ENCODE assay signal across 8 cellular contexts in the genomic region with DNA sequence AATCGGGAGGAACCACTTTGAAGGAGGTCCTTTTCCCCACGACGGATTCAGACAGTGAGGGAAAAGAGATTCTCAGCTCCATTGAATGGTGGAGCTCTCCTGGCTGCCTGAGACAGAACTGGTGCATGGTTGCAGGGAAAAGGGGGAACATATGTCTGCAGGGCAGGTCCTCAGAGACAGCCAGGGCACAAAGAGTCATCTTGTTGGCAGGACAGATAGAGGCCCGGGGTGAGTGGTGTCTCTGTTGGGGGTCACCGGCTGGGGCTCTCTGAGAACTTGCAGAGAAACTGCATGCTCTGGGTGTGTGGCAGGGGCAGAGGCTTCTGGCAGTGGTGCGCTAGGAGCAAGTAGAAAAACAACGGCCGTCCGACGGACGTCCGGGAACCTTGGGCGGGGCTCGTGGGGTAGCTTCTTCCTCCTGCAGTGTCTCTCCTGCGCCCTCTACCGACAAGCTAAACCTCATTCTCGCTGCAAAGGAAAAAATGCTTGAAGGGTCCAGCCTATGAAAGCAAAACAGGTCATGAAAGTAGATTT.
DNase-seq lines count a peak whose midpoint lies in the region; TF ChIP-seq lines count a peak whose summit lies in the region.

No MANE protein-coding gene starts in this region.

- H3K27ac ChIP-seq in iPS-18a (ENCODE audit: low read length): no peak overlapping the region
- no peak overlapping the region for H3K27ac ChIP-seq in spleen

- no peak overlapping the region for H3K27ac Mint-ChIP-seq in T-helper 2 cell treated with Interferon-gamma antibody and Interleukin-4, amounts not matched to agents 5 μg/mL and 100 μg/mL, for 36 hours
- peak overlapping the region in 1 of 5 experiments; percentile 50 for H3K27ac Mint-ChIP-seq in brain

- H3K36me3 ChIP-seq in BE2C (no peaks in the 10 kb centered on the region), iPS-18a (ENCODE audit: control insufficient read depth, low read depth, low read length) (no peaks in the 10 kb centered on the region), spleen (no peaks in the 10 kb centered on the region)

- H3K9me3 ChIP-seq in BE2C (no peaks in the 10 kb centered on the region), iPS-18a (ENCODE audit: control insufficient read depth, low read depth, low read length) (no peaks in the 10 kb centered on the region), spleen (peaks cover 0 to 8% (median 0%) of the 10 kb centered on the region in 8 donors)

- no peak for TF ChIP-seq POLR2A in spleen (IDR thresholded peaks at IDR 0.05)

- peaks cover 3% of the 10 kb centered on the region for H3K4me1 Mint-ChIP-seq in T-helper 2 cell treated with Interferon-gamma antibody and Interleukin-4, amounts not matched to agents 5 μg/mL and 100 μg/mL, for 36 hours (ENCODE audit: low read depth)
- H3K4me1 Mint-ChIP-seq in brain: peaks cover 52% of the 10 kb centered on the region

- peak overlapping the region; percentile 38 for H3K4me3 Mint-ChIP-seq in T-helper 2 cell treated with Interferon-gamma antibody and Interleukin-4, amounts not matched to agents 5 μg/mL and 100 μg/mL, for 36 hours
- H3K4me3 Mint-ChIP-seq in brain: peak overlapping the region in 2 of 5 experiments; percentile 37 to 72

- no peaks in the 10 kb centered on the region for H3K36me3 Mint-ChIP-seq in T-helper 2 cell treated with Interferon-gamma antibody and Interleukin-4, amounts not matched to agents 5 μg/mL and 100 μg/mL, for 36 hours (ENCODE audit: low read depth)
- H3K36me3 Mint-ChIP-seq in brain: no peaks in the 10 kb centered on the region

- H3K9ac ChIP-seq in iPS-18a (ENCODE audit: low read length): peak overlapping the region; percentile 37

- peaks cover 23% of the 10 kb centered on the region for H3K27me3 Mint-ChIP-seq in T-helper 2 cell treated with Interferon-gamma antibody and Interleukin-4, amounts not matched to agents 5 μg/mL and 100 μg/mL, for 36 hours (ENCODE audit: low read depth)
- H3K27me3 Mint-ChIP-seq in brain: peaks cover 8% of the 10 kb centered on the region

- TF ChIP-seq CTCF in BE2C (IDR thresholded peaks at IDR 0.05; ENCODE audit: low read depth, low read length): peak; percentile 81
- peak; percentile 57 for TF ChIP-seq CTCF in GM20000 (IDR thresholded peaks at IDR 0.05; ENCODE audit: extremely low read depth, missing control alignments)
- peak; percentile 45 to 67 for TF ChIP-seq CTCF in brain (conservative IDR thresholded peaks at IDR 0.05)
- peak in 8 of 11 experiments; percentile 25 to 61 (median 40) for TF ChIP-seq CTCF in spleen (IDR thresholded peaks at IDR 0.05 in 8 of 11, conservative IDR thresholded peaks at IDR 0.05 in 3 of 11)

- 34 to 57% (median 49%) methylated on average over 16 to 17 of the region's 17 CpGs for WGBS in spleen, 5 donors

- intact Hi-C loops in spleen (cut with DNase I; ENCODE audit: low total_unique reads): no loop called here

- DNase-seq in BE2C: peak; percentile 87
- DNase-seq in GM20000 (ENCODE audit: low spot score): peak; percentile 73
- DNase-seq in MV-4-11 (lab: John Stamatoyannopoulos, UW): peak; percentile 92
- DNase-seq in T-helper 2 cell treated with Interferon-gamma antibody and Interleukin-4, amounts not matched to agents 5 μg/mL and 100 μg/mL, for 36 hours (ENCODE audit: low spot score): peak; percentile 41
- peak; percentile 84 for DNase-seq in spleen
- DNase-seq in AML-193 (lab: John Stamatoyannopoulos, UW): no peak

- no peaks in the 10 kb centered on the region for H3K9me3 Mint-ChIP-seq in T-helper 2 cell treated with Interferon-gamma antibody and Interleukin-4, amounts not matched to agents 5 μg/mL and 100 μg/mL, for 36 hours
- peaks cover 0 to 15% (median 9%) of the 10 kb centered on the region in 5 experiments for H3K9me3 Mint-ChIP-seq in brain

- H3K4me1 ChIP-seq in BE2C: no peaks in the 10 kb centered on the region
- peaks cover 8% of the 10 kb centered on the region for H3K4me1 ChIP-seq in iPS-18a (ENCODE audit: control insufficient read depth, low read depth, low read length)
- no peaks in the 10 kb centered on the region for H3K4me1 ChIP-seq in spleen

- no peaks in the 10 kb centered on the region for H3K27me3 ChIP-seq in BE2C
- H3K27me3 ChIP-seq in iPS-18a (ENCODE audit: control insufficient read depth, insufficient read depth, low read length): no peaks in the 10 kb centered on the region
- peaks cover 0 to 27% (median 0%) of the 10 kb centered on the region in 7 donors for H3K27me3 ChIP-seq in spleen (replicated peaks in 1 of 7)

- H3K4me3 ChIP-seq in BE2C (ENCODE audit: low read depth, low read length): peak overlapping the region; percentile 47
- peak overlapping the region; percentile 32 for H3K4me3 ChIP-seq in iPS-18a (ENCODE audit: low read length)
- peak overlapping the region in 2 of 8 donors; percentile 25 to 53 for H3K4me3 ChIP-seq in spleen

Comparison
In these comparisons a context has a peak if more than half of its experiments do, and no peak if none do; other contexts are left out.
1. DNase-seq: peak in BE2C (single experiment), GM20000 (single experiment), MV-4-11 (single experiment), T-helper 2 cell treated with Interferon-gamma antibody and Interleukin-4, amounts not matched to agents 5 μg/mL and 100 μg/mL, for 36 hours (single experiment) and spleen (single experiment); none in AML-193 (0 of 2).
2. Peak in every context shown above with its lines, with median percentiles within 50 percentile points of each other: CTCF ChIP-seq.